ENCODE assay signal across 8 cellular contexts in the genomic region with DNA sequence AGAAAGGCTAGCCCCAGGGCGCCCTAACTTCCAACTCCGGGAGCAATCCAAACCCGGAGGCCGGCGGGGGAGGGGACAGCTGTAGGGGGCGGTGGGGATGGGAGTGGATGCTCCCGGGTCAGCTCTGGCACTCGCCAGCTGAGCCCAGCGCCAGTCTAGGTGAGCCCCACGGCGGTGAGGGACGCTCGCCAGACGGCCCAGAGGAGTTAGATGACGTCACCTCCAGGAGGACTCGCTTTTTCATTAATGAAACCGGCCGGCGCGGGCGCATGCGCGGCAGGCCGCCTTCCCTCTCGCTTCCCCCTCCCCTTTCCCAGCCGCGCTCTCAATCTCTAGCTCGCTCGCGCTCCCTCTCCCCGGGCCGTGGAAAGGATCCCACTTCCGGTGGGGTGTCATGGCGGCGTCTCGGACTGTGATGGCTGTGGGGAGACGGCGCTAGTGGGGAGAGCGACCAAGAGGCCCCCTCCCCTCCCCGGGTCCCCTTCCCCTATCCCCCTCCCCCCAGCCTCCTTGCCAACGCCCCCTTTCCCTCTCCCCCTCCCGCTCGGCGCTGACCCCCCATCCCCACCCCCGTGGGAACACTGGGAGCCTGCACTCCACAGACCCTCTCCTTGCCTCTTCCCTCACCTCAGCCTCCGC. TPM values are rescaled to one million over a fixed set of nuclear protein-coding genes. Genes with fewer than 3 reads are reported as not detected.
DNase-seq lines count a peak whose midpoint lies in the region; ATAC-seq and TF ChIP-seq lines count a peak whose summit lies in the region.

TSS of gene NF1 (plus strand) at position 378 of the 639 bp plus-strand sequence. CDS start 333 bp downstream, outside the sequence.

- peak within 1 kb of the TSS; percentile 88 to 98 (median 97) for H3K27ac Mint-ChIP-seq in nephron

- no peaks in the 10 kb centered on the region for H3K27me3 Mint-ChIP-seq in nephron (ENCODE audit: low read depth)

- H3K9me3 Mint-ChIP-seq in nephron, result no peaks in the 10 kb centered on the region

- peaks cover 4% of the 10 kb centered on the region for H3K36me3 Mint-ChIP-seq in nephron (ENCODE audit: low read depth)

- TF ChIP-seq CTCF in fibroblast of pulmonary artery (IDR thresholded peaks at IDR 0.05; ENCODE audit: low read length, missing control alignments) (no peak), nephron (IDR thresholded peaks at IDR 0.05; ENCODE audit: unreplicated experiment in 3 of 3) (no peak)

- H3K9me3 ChIP-seq in MG63, result no peaks in the 10 kb centered on the region

- H3K4me3 Mint-ChIP-seq in nephron, result peak within 1 kb of the TSS; percentile 92 to 98 (median 96)

- H3K27me3 ChIP-seq in MG63, result no peaks in the 10 kb centered on the region

- 0 out of 2 replicates have a peak, but pooled peaks cover 3% of the 10 kb centered on the region for H3K36me3 ChIP-seq in MG63

- peaks cover 12% of the 10 kb centered on the region for H3K4me1 Mint-ChIP-seq in nephron

- DNase-seq in EH (ENCODE audit: low read depth), result peak; percentile 97
- peak; percentile 94 for DNase-seq in H4 (ENCODE audit: low spot score)
- DNase-seq in MG63, result peak; percentile 96
- peak; percentile 93 to 95 for DNase-seq in SHP77 (lab: John Stamatoyannopoulos, UW)
- DNase-seq in activated effector memory CD4-positive, alpha-beta T cell treated with Interleukin-2 at 50 U/mL for 16 hours, result peak; percentile 78
- DNase-seq in fibroblast of pulmonary artery (ENCODE audit: low read depth), result peak; percentile 95
- DNase-seq in stimulated activated naive CD8-positive, alpha-beta T cell treated with anti-CD3 and anti-CD28 coated beads, Interleukin-15, Interleukin-2, amounts not matched to agents 100 U/mL and 50 U/mL, for 24 hours, result peak; percentile 91

- H3K4me3 ChIP-seq in MG63, result peak within 1 kb of the TSS; percentile 97
- H3K4me3 ChIP-seq in fibroblast of pulmonary artery (replicated peaks; ENCODE audit: low read depth, low read length), result peak within 1 kb of the TSS; percentile 88

- peak; percentile 85 for ATAC-seq in stimulated activated naive CD8-positive, alpha-beta T cell treated with anti-CD3 and anti-CD28 coated beads, Interleukin-15, Interleukin-2, amounts not matched to agents 100 U/mL and 50 U/mL, for 24 hours

RNA-seq across cellular contexts. Expression of gene NF1, which starts in this region (rescaled TPM):
- total RNA-seq in H4 (2014; rRNA removed; shearing (Covaris generic)), result 12.8 and 23.2 TPM in 2 replicates
- total RNA-seq in MG63 (2014; rRNA removed; shearing (Covaris generic); ENCODE audit: low replicate concordance), result 12.4 and 20.3 TPM in 2 replicates

Comparison
In these comparisons a context has a peak if more than half of its experiments do, and no peak if none do; other contexts are left out.
1. Peak in every context shown above with its lines: DNase-seq, ATAC-seq and H3K4me3 ChIP-seq.